ENCODE assay signal across 12 cellular contexts in genomic region chr11:11349870-11350325, GRCh38. TPM values are rescaled to one million over a fixed set of nuclear protein-coding genes. Genes with fewer than 3 reads are reported as not detected.
DNase-seq lines count a peak whose midpoint lies in the region; ATAC-seq and TF ChIP-seq lines count a peak whose summit lies in the region.
"Had no signal": no experiment of that assay in that cellular context is flagged by ENCODE, and none has a peak within 500 bp of the region (broad histone marks: within the 10 kb centered on the region; RNA-seq: fewer than 3 reads in every experiment).

No MANE protein-coding gene starts in this region.

- peaks cover 26% of the 10 kb centered on the region for H3K4me1 Mint-ChIP-seq in mesothelial cell of epicardium
- H3K4me1 Mint-ChIP-seq: activated naive CD8-positive, alpha-beta T cell treated with anti-CD3 and anti-CD28 coated beads for 36 hours had no signal

- peak overlapping the region; percentile 7 for H3K27ac Mint-ChIP-seq in mesothelial cell of epicardium
- H3K27ac Mint-ChIP-seq: activated naive CD8-positive, alpha-beta T cell treated with anti-CD3 and anti-CD28 coated beads for 36 hours had no signal

- H3K27me3 Mint-ChIP-seq in mesothelial cell of epicardium (ENCODE audit: low read depth), result peaks cover 11% of the 10 kb centered on the region
- H3K27me3 Mint-ChIP-seq: activated naive CD8-positive, alpha-beta T cell treated with anti-CD3 and anti-CD28 coated beads for 36 hours had no signal

- H3K4me3 Mint-ChIP-seq in mesothelial cell of epicardium, result no peak overlapping the region
- H3K4me3 Mint-ChIP-seq: activated naive CD8-positive, alpha-beta T cell treated with anti-CD3 and anti-CD28 coated beads for 36 hours had no signal

- no peaks in the 10 kb centered on the region for H3K9me3 ChIP-seq in MG63

- H3K36me3 ChIP-seq in MG63, result no peaks in the 10 kb centered on the region

- DNase-seq in ACHN (peak; percentile 55), MG63 (peak; percentile 41), epithelial cell of esophagus (ENCODE audit: low read depth) (peak; percentile 36), mesothelial cell of epicardium (ENCODE audit: low spot score in 2 of 2, unreplicated experiment in 2 of 2) (no peak), NCI-H2227 treated with DMSO at 0.1 percent for 48 hours (lab: John Stamatoyannopoulos, UW) (no peak), D341Med (ENCODE audit: low spot score) (no peak)
- DNase-seq in activated CD4-positive, CD25-positive, alpha-beta regulatory T cell (lab: John Stamatoyannopoulos, UW), result no peak
- DNase-seq: activated CD4-positive, alpha-beta T cell treated with anti-CD3 and anti-CD28 coated beads for 1 hour; activated naive CD8-positive, alpha-beta T cell treated with anti-CD3 and anti-CD28 coated beads for 36 hours; foreskin keratinocyte; NCI-H1417 had no signal

- ATAC-seq in HG03280 (IDR thresholded peaks at IDR 0.05; ENCODE audit: unreplicated experiment), result no peak
- ATAC-seq: foreskin keratinocyte had no signal

- H3K27me3 ChIP-seq in MG63, result no peaks in the 10 kb centered on the region
- H3K27me3 ChIP-seq: foreskin keratinocyte had no signal

- no peaks in the 10 kb centered on the region for H3K9me3 Mint-ChIP-seq in mesothelial cell of epicardium
- H3K9me3 Mint-ChIP-seq: activated naive CD8-positive, alpha-beta T cell treated with anti-CD3 and anti-CD28 coated beads for 36 hours had no signal

- TF ChIP-seq CTCF in epithelial cell of esophagus (IDR thresholded peaks at IDR 0.05; ENCODE audit: insufficient read depth, low read depth, low read length, missing control alignments) (no peak), mesothelial cell of epicardium (IDR thresholded peaks at IDR 0.05; ENCODE audit: unreplicated experiment) (no peak)

- H3K4me3 ChIP-seq in MG63 (no peak overlapping the region), epithelial cell of esophagus (ENCODE audit: low read length) (no peak overlapping the region)

- H3K36me3 Mint-ChIP-seq in mesothelial cell of epicardium, result no peaks in the 10 kb centered on the region
- H3K36me3 Mint-ChIP-seq: activated naive CD8-positive, alpha-beta T cell treated with anti-CD3 and anti-CD28 coated beads for 36 hours had no signal

- in situ Hi-C loops in ACHN (cut with HindIII; ENCODE audit: low pct_ligation_motif_present, low pct_unique_long_range_greater_than_20kb, low sequenced_read_pairs), result no loop called here

RNA-seq across cellular contexts. Expression of gene CSNK2A3, which starts 3.2 kb away (rescaled TPM):
- 5.0 and 6.3 TPM in 2 replicates for total RNA-seq in MG63 (2014; rRNA removed; shearing (Covaris generic); ENCODE audit: low replicate concordance)
- 1.1 to 2.8 TPM (median 1.9 TPM) in 3 replicates for total RNA-seq in mesothelial cell of epicardium

Comparison
In these comparisons a context has a peak if more than half of its experiments do, and no peak if none do; other contexts are left out.
1. DNase-seq: peak in ACHN (single experiment), MG63 (single experiment) and epithelial cell of esophagus (single experiment); none in mesothelial cell of epicardium (0 of 2), NCI-H2227 treated with DMSO at 0.1 percent for 48 hours (single experiment), D341Med (single experiment) and activated CD4-positive, CD25-positive, alpha-beta regulatory T cell (0 of 4).